8 cellular contexts compared by ENCODE assay signal in genomic region chr17:58470356-58470755, GRCh38. TPM values are rescaled to one million over a fixed set of nuclear protein-coding genes. Genes with fewer than 3 reads are reported as not detected.
"Had no signal": no experiment of that assay in that cellular context is flagged by ENCODE, and none has a peak within 500 bp of the region (broad histone marks: within the 10 kb centered on the region; RNA-seq: fewer than 3 reads in every experiment).

No MANE protein-coding gene starts in this region.

- H3K9ac ChIP-seq: KMS-11 had no signal

- H3K4me2 ChIP-seq: GM23338, KMS-11 had no signal

- ATAC-seq: GM23338 had no signal

- DNase-seq: H9, HCEC 1CT, HFFc6, KBM-7 had no signal

- H3K4me3 ChIP-seq: GM23338 had no signal

- H2AFZ ChIP-seq: GM23338 had no signal

- H3K27ac ChIP-seq: KMS-11 had no signal

RNA-seq across cellular contexts. Expression of gene HSF5, which starts 17.9 kb away (rescaled TPM):
- total RNA-seq: H1, H9, HFFc6, HT-29 had no signal
- polyA plus RNA-seq: GM23338, H1 had no signal

RNA-seq across cellular contexts. Expression of gene RNF43, which starts 53.0 kb away (rescaled TPM):
- total RNA-seq: HFFc6 had no signal
